ENCODE assay signal across 27 cellular contexts in the genomic region with DNA sequence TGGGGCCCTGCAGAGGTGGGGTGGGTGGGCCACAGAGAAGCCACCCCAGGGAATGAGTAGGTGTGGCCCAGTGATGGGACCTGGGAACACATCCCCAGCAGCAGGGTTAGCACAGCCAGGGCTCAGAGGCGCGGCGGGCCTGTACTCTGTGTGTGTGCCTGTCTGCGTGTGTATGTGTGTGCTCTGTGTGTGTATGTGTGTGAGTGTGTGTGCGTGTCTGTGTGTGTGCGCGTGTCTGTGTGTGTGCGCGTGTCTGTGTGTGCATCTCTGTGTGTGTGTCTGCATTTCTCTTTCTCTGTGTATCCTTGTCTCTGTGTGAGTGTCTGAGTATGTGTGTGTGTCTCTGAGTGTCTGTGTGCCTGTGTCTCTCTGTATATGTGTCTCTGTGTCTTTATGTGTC. TPM values are rescaled to one million over a fixed set of nuclear protein-coding genes. Genes with fewer than 3 reads are reported as not detected.
DNase-seq lines count a peak whose midpoint lies in the region; ATAC-seq, FAIRE-seq and TF ChIP-seq lines count a peak whose summit lies in the region.
"Had no signal": no experiment of that assay in that cellular context is flagged by ENCODE, and none has a peak within 500 bp of the region (broad histone marks: within the 10 kb centered on the region; RNA-seq: fewer than 3 reads in every experiment).

No MANE protein-coding gene starts in this region.

- H3K27ac Mint-ChIP-seq in effector memory CD8-positive, alpha-beta T cell = no peak overlapping the region
- H3K27ac Mint-ChIP-seq: B cell; CD14-positive monocyte; CD4-positive, alpha-beta memory T cell; CD4-positive, CD25-positive, alpha-beta regulatory T cell; CD8-positive, alpha-beta memory T cell had no signal

- no peaks in the 10 kb centered on the region for H3K79me1 ChIP-seq in mesenchymal stem cell (replicated peaks; ENCODE audit: low read length, poor library complexity, severe bottlenecking)
- H3K79me1 ChIP-seq in trophoblast cell (ENCODE audit: low read length) = no peaks in the 10 kb centered on the region

- no peaks in the 10 kb centered on the region for H3K4me1 Mint-ChIP-seq in effector memory CD8-positive, alpha-beta T cell (ENCODE audit: low read depth in 2 of 2)
- H3K4me1 Mint-ChIP-seq: B cell; CD14-positive monocyte; CD4-positive, alpha-beta memory T cell; CD4-positive, CD25-positive, alpha-beta regulatory T cell; CD8-positive, alpha-beta memory T cell had no signal

- no peak overlapping the region for H2BK12ac ChIP-seq in mesenchymal stem cell (ENCODE audit: low read length in 2 of 2)
- no peak overlapping the region for H2BK12ac ChIP-seq in trophoblast cell (ENCODE audit: low read length)

- H3K4ac ChIP-seq in mesenchymal stem cell (ENCODE audit: low read depth in 1 of 2, low read length in 2 of 2) (no peak overlapping the region), trophoblast cell (ENCODE audit: low read depth, low read length) (no peak overlapping the region)

- FAIRE-seq in bronchial epithelial cell (lab: Jason Lieb, UNC) = peak; percentile 75
- FAIRE-seq: GM12891, GM18507, GM19239 had no signal

- peaks cover 76% of the 10 kb centered on the region for H4K20me1 ChIP-seq in BLaER1

- DNase-seq in bronchial epithelial cell (ENCODE audit: low read depth) = no peak
- no peak for DNase-seq in mesenchymal stem cell
- no peak for DNase-seq in trophoblast cell
- no peak for DNase-seq in stimulated activated CD4-positive, alpha-beta T cell treated with anti-CD3 and anti-CD28 coated beads, Interleukin-1b, Interleukin-23, amount 100 ng/mL, for 48 hours
- no peak for DNase-seq in effector memory CD8-positive, alpha-beta T cell
- no peak for DNase-seq in GM13976 (ENCODE audit: low spot score)
- DNase-seq: AML-193; C1 segment of cervical spinal cord; CD4-positive, alpha-beta memory T cell; CD4-positive, CD25-positive, alpha-beta regulatory T cell; CD8-positive, alpha-beta memory T cell; COR-L47; DMS 273 treated with DMSO at 0.1 percent for 48 hours; DMS153; DMS53; DMS79; DND-41; EL; GF-D8 had no signal

- H3K4me2 ChIP-seq in BLaER1 = peak overlapping the region; percentile 93
- H3K4me2 ChIP-seq in mesenchymal stem cell (ENCODE audit: low read length, poor library complexity, severe bottlenecking) = no peak overlapping the region
- no peak overlapping the region for H3K4me2 ChIP-seq in trophoblast cell (ENCODE audit: low read length)
- H3K4me2 ChIP-seq: A549 had no signal

- H3K23ac ChIP-seq in mesenchymal stem cell (ENCODE audit: low read length in 2 of 2) (no peak overlapping the region), trophoblast cell (ENCODE audit: low read length) (no peak overlapping the region)

- H3K36me3 ChIP-seq in BLaER1 = 0 out of 2 replicates have a peak, but pooled peaks cover 11% of the 10 kb centered on the region
- H3K36me3 ChIP-seq in bronchial epithelial cell (ENCODE audit: control insufficient read depth, insufficient read depth, low read length) = no peaks in the 10 kb centered on the region
- H3K36me3 ChIP-seq in mesenchymal stem cell (ENCODE audit: control insufficient read depth in 1 of 2, insufficient read depth in 2 of 2, low read depth in 1 of 2, low read length in 2 of 2) = no peaks in the 10 kb centered on the region
- no peaks in the 10 kb centered on the region for H3K36me3 ChIP-seq in trophoblast cell (ENCODE audit: control insufficient read depth in 1 of 2, insufficient read depth in 2 of 2, low read length in 2 of 2)

- H4K12ac ChIP-seq in trophoblast cell (ENCODE audit: low read depth, low read length) = no peak overlapping the region

- TF ChIP-seq CTCF in bronchial epithelial cell (IDR thresholded peaks at IDR 0.05; ENCODE audit: insufficient read depth, low read length, severe bottlenecking) (no peak), GM13976 (IDR thresholded peaks at IDR 0.05; ENCODE audit: borderline replicate concordance, control extremely low read depth, extremely low read depth, insufficient read depth, missing control alignments) (no peak)

- no peak overlapping the region for H2BK15ac ChIP-seq in mesenchymal stem cell (ENCODE audit: low read depth, poor library complexity, severe bottlenecking)

- H3K27me3 Mint-ChIP-seq in effector memory CD8-positive, alpha-beta T cell = no peaks in the 10 kb centered on the region
- H3K27me3 Mint-ChIP-seq: B cell; CD4-positive, alpha-beta memory T cell; CD4-positive, CD25-positive, alpha-beta regulatory T cell; CD8-positive, alpha-beta memory T cell had no signal

- ATAC-seq in effector memory CD8-positive, alpha-beta T cell (replicated peaks) = no peak
- ATAC-seq: A549 had no signal

- in situ Hi-C loops in GM13976 (cut with MboI; ENCODE audit: low sequenced_read_pairs, unreplicated experiment) = no loop called here

- H3K27me3 ChIP-seq in BLaER1 (no peaks in the 10 kb centered on the region), bronchial epithelial cell (ENCODE audit: control insufficient read depth, insufficient read depth, low read length) (no peaks in the 10 kb centered on the region), mesenchymal stem cell (ENCODE audit: control insufficient read depth in 1 of 2, insufficient read depth in 1 of 2, low read length in 2 of 2) (no peaks in the 10 kb centered on the region), trophoblast cell (ENCODE audit: insufficient read depth, low read length) (no peaks in the 10 kb centered on the region)

- H3K9ac ChIP-seq in BLaER1 (no peak overlapping the region), mesenchymal stem cell (ENCODE audit: low read length) (no peak overlapping the region), trophoblast cell (ENCODE audit: low read length) (no peak overlapping the region)

- H4K91ac ChIP-seq in mesenchymal stem cell (ENCODE audit: low read length) = peak overlapping the region; percentile 47
- H4K91ac ChIP-seq in trophoblast cell (ENCODE audit: low read depth, low read length) = no peak overlapping the region

- H3K14ac ChIP-seq in mesenchymal stem cell (ENCODE audit: low read length in 2 of 2) (no peak overlapping the region), trophoblast cell (ENCODE audit: low read length) (no peak overlapping the region)

- no peak overlapping the region for H3K4me3 Mint-ChIP-seq in effector memory CD8-positive, alpha-beta T cell
- H3K4me3 Mint-ChIP-seq: B cell; CD14-positive monocyte; CD4-positive, alpha-beta memory T cell; CD4-positive, CD25-positive, alpha-beta regulatory T cell; CD8-positive, alpha-beta memory T cell had no signal

- H2BK120ac ChIP-seq in mesenchymal stem cell (ENCODE audit: low read depth, low read length) (no peak overlapping the region), trophoblast cell (ENCODE audit: insufficient read depth, low read length, poor library complexity) (no peak overlapping the region)

- H4K8ac ChIP-seq in mesenchymal stem cell (ENCODE audit: low read length) = no peak overlapping the region
- H4K8ac ChIP-seq in trophoblast cell (ENCODE audit: low read depth, low read length) = no peak overlapping the region

- no peak overlapping the region for H2AK5ac ChIP-seq in mesenchymal stem cell (ENCODE audit: low read length, severe bottlenecking)
- H2AK5ac ChIP-seq in trophoblast cell (ENCODE audit: low read length) = no peak overlapping the region

- H3K9me3 ChIP-seq in BLaER1 (no peaks in the 10 kb centered on the region), mesenchymal stem cell (ENCODE audit: control insufficient read depth, low read length) (no peaks in the 10 kb centered on the region), trophoblast cell (ENCODE audit: insufficient read depth, low read depth, low read length) (no peaks in the 10 kb centered on the region)
- H3K9me3 ChIP-seq: A549 had no signal

- H3K4me1 ChIP-seq in BLaER1 (peaks cover 75% of the 10 kb centered on the region), mesenchymal stem cell (ENCODE audit: control insufficient read depth, insufficient read depth, low read depth, low read length) (no peaks in the 10 kb centered on the region), trophoblast cell (ENCODE audit: control insufficient read depth in 1 of 2, insufficient read depth in 2 of 2, low read length in 2 of 2) (no peaks in the 10 kb centered on the region)
- H3K4me1 ChIP-seq: A549 had no signal

- no peak overlapping the region for H3K18ac ChIP-seq in mesenchymal stem cell (ENCODE audit: low read depth in 1 of 2, low read length in 2 of 2)
- H3K18ac ChIP-seq in trophoblast cell (ENCODE audit: low read length) = no peak overlapping the region

- WGBS in mesenchymal stem cell = 86% methylated on average over 9 of the region's 9 CpGs
- no CpG with 5 or more reads among the region's 9 CpGs for WGBS in trophoblast cell (ENCODE audit: extremely low coverage, insufficient coverage, insufficient read length)

- no peaks in the 10 kb centered on the region for H3K79me2 ChIP-seq in trophoblast cell (ENCODE audit: control insufficient read depth, insufficient read depth, low read length, poor library complexity)

- H2BK5ac ChIP-seq in mesenchymal stem cell (ENCODE audit: low read depth, low read length, poor library complexity, severe bottlenecking) (no peak overlapping the region), trophoblast cell (ENCODE audit: low read depth, low read length, poor library complexity) (no peak overlapping the region)

- no peak overlapping the region for H2AFZ ChIP-seq in mesenchymal stem cell (ENCODE audit: low read depth, low read length)
- no peak overlapping the region for H2AFZ ChIP-seq in trophoblast cell (ENCODE audit: insufficient read depth, low read length, poor library complexity)

- no peak overlapping the region for H3K27ac ChIP-seq in BLaER1
- H3K27ac ChIP-seq in mesenchymal stem cell (ENCODE audit: low read length, poor library complexity, severe bottlenecking) = no peak overlapping the region
- no peak overlapping the region for H3K27ac ChIP-seq in trophoblast cell (ENCODE audit: low read depth, low read length)
- H3K27ac ChIP-seq: 22Rv1, A549 had no signal

- H3K36me3 Mint-ChIP-seq in effector memory CD8-positive, alpha-beta T cell (ENCODE audit: insufficient read depth) = no peaks in the 10 kb centered on the region
- H3K36me3 Mint-ChIP-seq: CD14-positive monocyte; CD4-positive, alpha-beta memory T cell; CD4-positive, CD25-positive, alpha-beta regulatory T cell; CD8-positive, alpha-beta memory T cell had no signal

- H3K4me3 ChIP-seq in BLaER1 = no peak overlapping the region
- no peak overlapping the region for H3K4me3 ChIP-seq in bronchial epithelial cell (ENCODE audit: low read depth, low read length)
- H3K4me3 ChIP-seq in mesenchymal stem cell (ENCODE audit: insufficient read depth in 1 of 2, low read depth in 1 of 2, low read length in 2 of 2) = no peak overlapping the region
- peak overlapping the region; percentile 15 for H3K4me3 ChIP-seq in trophoblast cell (ENCODE audit: low read depth, low read length)
- H3K4me3 ChIP-seq: A549 had no signal

- H3K9me3 Mint-ChIP-seq in effector memory CD8-positive, alpha-beta T cell = no peaks in the 10 kb centered on the region
- H3K9me3 Mint-ChIP-seq: CD14-positive monocyte; CD4-positive, alpha-beta memory T cell; CD4-positive, CD25-positive, alpha-beta regulatory T cell; CD8-positive, alpha-beta memory T cell had no signal

RNA-seq across cellular contexts. Expression of gene KIF26A, which starts 26.1 kb away (rescaled TPM):
- total RNA-seq in bronchial epithelial cell = 0.26 and 1.0 TPM in 2 replicates
- 1.7 TPM for polyA plus RNA-seq in mesenchymal stem cell (2013, experiment 1 of 2)
- polyA plus RNA-seq in mesenchymal stem cell (2013, experiment 2 of 2) = 1.7 TPM
- 3.4 and 3.6 TPM in 2 replicates for polyA plus RNA-seq in trophoblast cell (2013)
- total RNA-seq: B cell had no signal
- polyA plus RNA-seq: CD14-positive monocyte; CD4-positive, CD25-positive, alpha-beta regulatory T cell; CD8-positive, alpha-beta memory T cell had no signal
